ENCODE assay signal across 10 cellular contexts in genomic region chr11:124895471-124895971, GRCh38. TPM values are rescaled to one million over a fixed set of nuclear protein-coding genes. Genes with fewer than 3 reads are reported as not detected.
DNase-seq lines count a peak whose midpoint lies in the region; ATAC-seq and TF ChIP-seq lines count a peak whose summit lies in the region.
"Had no signal": no experiment of that assay in that cellular context is flagged by ENCODE, and none has a peak within 500 bp of the region (broad histone marks: within the 10 kb centered on the region; RNA-seq: fewer than 3 reads in every experiment).

No MANE protein-coding gene starts in this region.

- ATAC-seq in left ventricle myocardium superior = no peak
- ATAC-seq: activated naive CD4-positive, alpha-beta T cell treated with anti-CD3 and anti-CD28 coated beads, Interleukin-2, amount 50 U/mL, for 72 hours had no signal

- DNase-seq in right atrium auricular region (ENCODE audit: low spot score) (no peak), left ventricle myocardium superior (no peak), uterus (no peak), substantia nigra (lab: John Stamatoyannopoulos, UW) (no peak)
- DNase-seq: central memory CD4-positive, alpha-beta T cell; COR-L47; NCI-H1105 treated with DMSO at 0.1 percent for 48 hours; NCI-H345 had no signal

- intact Hi-C loops in left ventricle myocardium superior (cut with micrococcal nuclease) = no loop called here
- intact Hi-C loops in uterus (cut with DNase I; ENCODE audit: low total_unique reads) = no loop called here

- H3K9me3 ChIP-seq in right atrium auricular region (no peaks in the 10 kb centered on the region), uterus (no peaks in the 10 kb centered on the region)

- no peak for TF ChIP-seq POLR2A in uterus (IDR thresholded peaks at IDR 0.05)

- peak overlapping the region; percentile 73 to 81 for H3K27ac ChIP-seq in right atrium auricular region
- H3K27ac ChIP-seq in uterus = peak overlapping the region; percentile 32 to 61
- no peak overlapping the region for H3K27ac ChIP-seq in substantia nigra (ENCODE audit: low read depth, low read length, poor library complexity, severe bottlenecking)
- H3K27ac ChIP-seq: VCaP had no signal

- H3K4me3 ChIP-seq in right atrium auricular region (peak overlapping the region; percentile 37 to 48), uterus (peak overlapping the region in 1 of 2 donors; percentile 21)

- H3K36me3 ChIP-seq in right atrium auricular region (peaks cover 5% of the 10 kb centered on the region), uterus (no peaks in the 10 kb centered on the region)

- TF ChIP-seq CTCF in right atrium auricular region (IDR thresholded peaks at IDR 0.05) (no peak), uterus (IDR thresholded peaks at IDR 0.05) (no peak)

- H3K4me1 ChIP-seq in right atrium auricular region (peaks cover 0 to 85% of the 10 kb centered on the region in 2 donors), uterus (no peaks in the 10 kb centered on the region)

- no peaks in the 10 kb centered on the region for H3K27me3 ChIP-seq in right atrium auricular region
- H3K27me3 ChIP-seq in uterus = no peaks in the 10 kb centered on the region

RNA-seq across cellular contexts. Expression of gene ROBO4, which starts 2.1 kb away (rescaled TPM):
- total RNA-seq in right atrium auricular region = 10 to 100 TPM; 16.2 to 21.6 TPM
- 27.6 TPM for total RNA-seq in left ventricle myocardium superior
- 10 to 100 TPM; 11.2 to 96.6 (median 46.6) TPM for total RNA-seq in uterus
- total RNA-seq: activated naive CD4-positive, alpha-beta T cell treated with anti-CD3 and anti-CD28 coated beads, Interleukin-2, amount 50 U/mL, for 72 hours had no signal

RNA-seq across cellular contexts. Expression of gene HEPN1, which starts 23.5 kb away (rescaled TPM):
- total RNA-seq in right atrium auricular region = not detected
- not detected for total RNA-seq in left ventricle myocardium superior
- not detected for total RNA-seq in uterus
- total RNA-seq: activated naive CD4-positive, alpha-beta T cell treated with anti-CD3 and anti-CD28 coated beads, Interleukin-2, amount 50 U/mL, for 72 hours had no signal

RNA-seq across cellular contexts. Expression of gene ROBO3, which starts 30.3 kb away (rescaled TPM):
- 10 to 100 TPM in 1 of 2 donors, 1 to 10 TPM in 1; 6.4 to 10.1 TPM for total RNA-seq in right atrium auricular region
- total RNA-seq in left ventricle myocardium superior = 4.5 TPM
- 10 to 100 TPM in 2 of 4 donors, 1 to 10 TPM in 2; 7.1 to 21.8 (median 11.1) TPM for total RNA-seq in uterus

RNA-seq across cellular contexts. Expression of gene HEPACAM, which starts 40.3 kb away (rescaled TPM):
- total RNA-seq in right atrium auricular region (under 1 TPM in 1 of 2 donors, not detected in 1; 0.83 TPM), left ventricle myocardium superior (0.62 TPM), uterus (not detected)
- total RNA-seq: activated naive CD4-positive, alpha-beta T cell treated with anti-CD3 and anti-CD28 coated beads, Interleukin-2, amount 50 U/mL, for 72 hours had no signal

RNA-seq across cellular contexts. Expression of gene CCDC15, which starts 58.5 kb away (rescaled TPM):
- under 1 TPM in 1 of 2 donors, not detected in 1; 0.24 TPM for total RNA-seq in right atrium auricular region
- total RNA-seq in left ventricle myocardium superior = 0.25 TPM
- total RNA-seq in uterus = 1 to 10 TPM in 3 of 4 donors, under 1 TPM in 1; under 0.01 to 3.5 (median 1.7) TPM
